In the genomic region with DNA sequence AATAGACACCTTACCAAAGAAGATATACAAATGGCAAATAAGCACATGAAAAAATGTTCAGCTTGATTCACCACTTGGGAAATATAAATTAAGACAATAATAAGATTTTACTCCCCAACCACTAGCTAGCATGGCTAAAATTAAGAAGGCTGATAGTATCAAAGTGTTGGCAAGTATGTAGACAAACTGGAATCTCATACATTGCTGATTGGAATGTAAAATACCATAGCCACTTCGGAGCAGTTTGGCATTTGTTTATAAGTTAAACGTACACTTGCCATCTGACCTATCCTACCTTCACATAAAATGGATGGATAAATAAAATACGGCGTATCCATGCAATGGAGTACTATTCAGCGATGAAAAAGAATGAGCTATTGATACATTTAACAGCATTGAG, we compare ENCODE assay signal across 24 cellular contexts.
"Had no signal": no experiment of that assay in that cellular context is flagged by ENCODE, and none has a peak within 500 bp of the region (broad histone marks: within the 10 kb centered on the region; RNA-seq: fewer than 3 reads in every experiment).

No MANE protein-coding gene starts in this region.

- H3K27me3 ChIP-seq: stomach, suprapubic skin, testis, thyroid gland, tibial artery, tibial nerve, transverse colon, upper lobe of left lung, upper lobe of right lung, uterus, vagina had no signal

- H3K9me3 ChIP-seq: stomach, suprapubic skin, testis, thoracic aorta, thyroid gland, tibial artery, tibial nerve, transverse colon, upper lobe of left lung, upper lobe of right lung, uterus, vagina had no signal

- DNase-seq: stimulated activated CD4-positive, alpha-beta T cell treated with anti-CD3 and anti-CD28 coated beads, Interleukin-2, amount 100 ng/mL, for 48 hours; stimulated activated CD4-positive, alpha-beta T cell treated with anti-CD3 and anti-CD28 coated beads, Interleukin-4, amount 100 ng/mL, for 1 hour; stimulated activated CD4-positive, alpha-beta T cell treated with anti-CD3 and anti-CD28 coated beads, Interleukin-4, amount 100 ng/mL, for 24 hours; stimulated activated CD4-positive, alpha-beta T cell treated with anti-CD3 and anti-CD28 coated beads, Interleukin-4, amount 100 ng/mL, for 4 hours; stimulated activated CD8-positive, alpha-beta memory T cell treated with anti-CD3 and anti-CD28 coated beads, Interleukin-4, amount 100 ng/mL, for 48 hours; stimulated activated naive B cell treated with anti-CD40 and anti-IgM and Interleukin-4, amounts not matched to agents 10 μg/mL and 1 μg/mL and 100 μg/mL, for 72 hours; stimulated activated naive CD4-positive, alpha-beta T cell; stimulated activated naive CD4-positive, alpha-beta T cell treated with Interleukin-2 at 50 U/mL for 16 hours; stimulated activated naive CD8-positive, alpha-beta T cell treated with anti-CD3 and anti-CD28 coated beads, Interleukin-15, amount 100 ng/mL, for 72 hours; stimulated activated naive CD8-positive, alpha-beta T cell treated with anti-CD3 and anti-CD28 coated beads, Interleukin-15, Interleukin-2, amounts not matched to agents 100 U/mL and 50 U/mL, for 24 hours; stomach; substantia nigra; testis; thyroid gland; tibial artery; transverse colon; upper lobe of left lung; upper lobe of right lung; uterus had no signal

- FAIRE-seq: urothelium cell line had no signal

- H3K4me1 ChIP-seq: stomach, suprapubic skin, testis, thyroid gland, tibial artery, tibial nerve, upper lobe of left lung, upper lobe of right lung, uterus, vagina had no signal

- H3K27ac ChIP-seq: stomach, suprapubic skin, testis, thoracic aorta, thyroid gland, tibial artery, tibial nerve, transverse colon, upper lobe of left lung, upper lobe of right lung, uterus, vagina had no signal

- H3K4me3 ChIP-seq: stomach, suprapubic skin, testis, thoracic aorta, thyroid gland, tibial artery, tibial nerve, transverse colon, upper lobe of left lung, upper lobe of right lung, uterus, vagina had no signal

- H3K36me3 ChIP-seq: thyroid gland, uterus had no signal
